In the genomic region with DNA sequence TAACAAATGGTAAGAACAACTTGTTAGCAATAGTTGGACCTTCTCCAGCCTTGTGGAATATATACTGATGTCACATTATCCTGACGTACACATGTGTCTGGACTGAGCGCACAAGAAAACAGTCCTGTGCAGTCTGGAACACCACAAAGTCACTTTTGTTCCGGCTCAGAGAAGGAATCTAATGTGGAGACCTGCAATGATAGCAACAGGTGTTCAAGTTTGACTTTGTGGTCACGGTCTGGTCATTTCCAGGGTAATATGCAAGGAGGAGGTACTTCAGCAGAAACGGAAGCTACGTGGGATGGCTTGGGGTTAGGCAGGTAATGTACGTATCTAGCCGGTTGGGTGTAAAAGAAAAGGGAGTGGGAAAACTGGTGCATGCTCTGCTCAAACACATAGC, we compare ENCODE assay signal across 7 cellular contexts.
"Had no signal": no experiment of that assay in that cellular context is flagged by ENCODE, and none has a peak within 500 bp of the region (broad histone marks: within the 10 kb centered on the region; RNA-seq: fewer than 3 reads in every experiment).

No MANE protein-coding gene starts in this region.

- H2AFZ ChIP-seq: GM23338 had no signal

- H3K4me3 ChIP-seq: GM23338, K562 had no signal

- H3K4me2 ChIP-seq: GM23338 had no signal

- DNase-seq: H9, HCEC 1CT, HFFc6, IMR-90, KG1 had no signal
